ENCODE assay signal across 8 cellular contexts in the genomic region with DNA sequence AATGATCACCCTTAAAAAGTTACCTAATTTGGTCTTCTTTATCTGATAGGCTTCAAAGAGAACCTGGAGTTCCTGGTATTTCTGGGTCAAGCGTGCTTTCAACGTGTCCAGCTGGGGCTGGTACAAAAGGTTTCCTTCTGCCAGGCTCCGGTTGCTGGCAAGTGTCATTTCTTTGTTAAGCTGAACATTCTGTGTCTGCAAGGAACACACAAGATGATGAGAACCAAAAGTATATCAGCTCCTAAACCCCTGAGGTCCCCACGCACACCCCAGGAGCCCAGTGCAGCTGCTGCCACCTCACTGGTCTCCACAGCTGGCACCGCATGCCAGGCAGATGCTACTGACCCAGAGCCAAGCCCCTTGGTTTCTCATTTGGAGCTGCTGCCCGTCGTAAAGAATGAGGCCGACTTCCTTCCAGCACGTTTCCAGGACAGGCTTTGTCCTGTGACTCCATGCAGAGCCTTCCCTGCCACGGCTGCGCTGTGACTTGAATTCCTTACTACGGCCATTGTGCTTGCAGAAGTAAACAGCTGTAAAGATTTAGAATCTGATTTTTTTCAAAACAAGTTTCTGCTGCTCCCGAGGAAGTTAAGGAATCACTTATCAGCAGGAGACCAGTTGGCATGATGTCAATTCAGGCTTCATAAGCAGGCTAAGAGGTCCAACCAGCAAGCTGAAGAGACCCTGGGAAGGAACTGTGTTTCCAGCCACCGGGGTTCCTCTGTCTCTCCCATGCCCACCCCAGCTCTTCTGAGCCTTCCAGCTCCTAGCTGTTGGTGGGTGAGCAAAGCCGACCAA. TPM values are rescaled to one million over a fixed set of nuclear protein-coding genes. Genes with fewer than 3 reads are reported as not detected.
DNase-seq lines count a peak whose midpoint lies in the region; ATAC-seq and TF ChIP-seq lines count a peak whose summit lies in the region.

No MANE protein-coding gene starts in this region.

- H3K27me3 ChIP-seq in skeletal muscle tissue (ENCODE audit: control insufficient read depth in 3 of 3, insufficient read depth in 3 of 3, low read length in 3 of 3): no peaks in the 10 kb centered on the region

- H3K36me3 ChIP-seq in skeletal muscle tissue (ENCODE audit: control insufficient read depth in 3 of 3, insufficient read depth in 3 of 3, low read length in 3 of 3): peaks cover 20 to 29% (median 24%) of the 10 kb centered on the region in 3 donors

- no peaks in the 10 kb centered on the region for H3K27me3 Mint-ChIP-seq in activated B cell treated with CpG ODN at 0.5 μM for 24 hours

- H3K9me3 Mint-ChIP-seq in activated B cell treated with CpG ODN at 0.5 μM for 24 hours: no peaks in the 10 kb centered on the region

- CTCF ChIA-PET in activated B cell treated with CpG ODN at 0.5 μM for 24 hours (lab: Charles Lee): interaction anchor here (0.8 to 3.6 kb wide), 13 partner anchors 9 to 367 kb away, joined by 3 to 26 read pairs (median 6); a partner anchor contains a TSS

- intact Hi-C loops in activated B cell treated with CpG ODN at 0.5 μM for 24 hours (cut with micrococcal nuclease) (no loop called here), left cardiac atrium (cut with DNase I) (no loop called here)

- TF ChIP-seq CTCF in GM12865 (IDR thresholded peaks at IDR 0.05; ENCODE audit: insufficient read depth, low read depth, low read length, missing control alignments) (no peak), activated B cell treated with CpG ODN at 0.5 μM for 24 hours (IDR thresholded peaks at IDR 0.05) (no peak)

- ATAC-seq in activated B cell treated with CpG ODN at 0.5 μM for 24 hours (ENCODE audit: low read depth) (no peak), left cardiac atrium (peak; percentile 10 to 13)

- H3K4me1 Mint-ChIP-seq in activated B cell treated with CpG ODN at 0.5 μM for 24 hours: peaks cover 89% of the 10 kb centered on the region

- H3K9me3 ChIP-seq in skeletal muscle tissue (ENCODE audit: control insufficient read depth in 3 of 3, low read length in 3 of 3): no peaks in the 10 kb centered on the region

- POLR2A ChIA-PET in activated B cell treated with CpG ODN at 0.5 μM for 24 hours (lab: Charles Lee): interaction anchor here (0.5 to 4.5 kb wide), 15 partner anchors 10 to 362 kb away, joined by 3 to 47 read pairs (median 5); a partner anchor contains a TSS

- peak overlapping the region; percentile 58 to 76 (median 69) for H3K9ac ChIP-seq in skeletal muscle tissue (ENCODE audit: low read depth in 1 of 3, low read length in 3 of 3)

- H3K36me3 Mint-ChIP-seq in activated B cell treated with CpG ODN at 0.5 μM for 24 hours (ENCODE audit: low read depth): peaks cover 62% of the 10 kb centered on the region

- H3K27ac Mint-ChIP-seq in activated B cell treated with CpG ODN at 0.5 μM for 24 hours: peak overlapping the region; percentile 93

- DNase-seq in GM12865 (ENCODE audit: low read depth) (no peak), activated B cell treated with CpG ODN at 0.5 μM for 24 hours (peak; percentile 14), left cardiac atrium (no peak), Ammon's horn (ENCODE audit: low spot score) (no peak), NCI-H774 (lab: John Stamatoyannopoulos, UW) (no peak), 8988T (no peak)
- no peak for DNase-seq in stimulated activated CD8-positive, alpha-beta memory T cell treated with anti-CD3 and anti-CD28 coated beads, Interleukin-4, amount 100 ng/mL, for 48 hours

- H3K27ac ChIP-seq in skeletal muscle tissue (ENCODE audit: low read depth, low read length): peak overlapping the region; percentile 83

- H3K4me1 ChIP-seq in skeletal muscle tissue (ENCODE audit: control insufficient read depth in 3 of 3, insufficient read depth in 3 of 3, low read length in 3 of 3): peaks cover 66 to 70% (median 68%) of the 10 kb centered on the region in 3 donors

- peak overlapping the region; percentile 84 for H3K4me3 Mint-ChIP-seq in activated B cell treated with CpG ODN at 0.5 μM for 24 hours

- peak overlapping the region; percentile 52 for H3K4me3 ChIP-seq in GM12865 (ENCODE audit: low read depth, low read length)
- peak overlapping the region; percentile 37 to 58 (median 44) for H3K4me3 ChIP-seq in skeletal muscle tissue (ENCODE audit: low read length in 3 of 3)

RNA-seq across cellular contexts. Expression of a gene that starts 24.9 kb away (rescaled TPM):
- 51.4 and 54.1 TPM in 2 replicates for total RNA-seq in activated B cell treated with CpG ODN at 0.5 μM for 24 hours
- total RNA-seq in left cardiac atrium: 10 to 100 TPM; 20.5 to 22.7 TPM
- 11.5 TPM for total RNA-seq in skeletal muscle tissue

RNA-seq across cellular contexts. Expression of a gene that starts 35.8 kb away (rescaled TPM):
- total RNA-seq in activated B cell treated with CpG ODN at 0.5 μM for 24 hours: 132 and 154 TPM in 2 replicates
- total RNA-seq in left cardiac atrium: 10 to 100 TPM; 24.9 to 38.9 TPM
- 6.3 TPM for total RNA-seq in skeletal muscle tissue
